8 cellular contexts compared by ENCODE assay signal in genomic region chr11:43738600-43739409, GRCh38. TPM values are rescaled to one million over a fixed set of nuclear protein-coding genes. Genes with fewer than 3 reads are reported as not detected.
DNase-seq lines count a peak whose midpoint lies in the region; ATAC-seq and TF ChIP-seq lines count a peak whose summit lies in the region.

No MANE protein-coding gene starts in this region.

- H3K9ac ChIP-seq in HUES6 (ENCODE audit: low read length), result peak overlapping the region; percentile 12

- H3K36me3 ChIP-seq in HUES6 (ENCODE audit: control insufficient read depth, insufficient read depth, low read length), result peaks cover 28% of the 10 kb centered on the region

- peaks cover 57% of the 10 kb centered on the region for H3K4me1 Mint-ChIP-seq in WTC11

- no peak overlapping the region for H3K27ac ChIP-seq in HUES6 (ENCODE audit: low read depth, low read length)

- H3K27me3 Mint-ChIP-seq in WTC11 (ENCODE audit: low read depth), result no peaks in the 10 kb centered on the region

- H3K27ac Mint-ChIP-seq in WTC11, result peak overlapping the region; percentile 75

- peak overlapping the region; percentile 26 for H3K4me3 Mint-ChIP-seq in WTC11

- H3K9me3 ChIP-seq in HUES6 (ENCODE audit: control insufficient read depth, insufficient read depth, low read depth, low read length), result no peaks in the 10 kb centered on the region

- no peaks in the 10 kb centered on the region for H3K27me3 ChIP-seq in HUES6 (ENCODE audit: control insufficient read depth, insufficient read depth, low read length)

- CTCF ChIA-PET in WTC11 (lab: Charles Lee), result interaction anchor here (0.7 kb wide), 1 partner anchor 10 kb away, joined by 3 read pairs; no protein-coding TSS in a partner anchor

- H3K36me3 Mint-ChIP-seq in WTC11, result peaks cover 18% of the 10 kb centered on the region

- H3K4me1 ChIP-seq in HUES6 (ENCODE audit: control insufficient read depth, insufficient read depth, low read length), result peaks cover 39% of the 10 kb centered on the region

- DNase-seq in AG08396 (ENCODE audit: low spot score), result peak; percentile 61
- DNase-seq in WTC11 (ENCODE audit: low spot score), result no peak
- DNase-seq in iPS-NIHi7 (ENCODE audit: extremely low spot score), result peak; percentile 18

- POLR2A ChIA-PET in WTC11 (lab: Charles Lee), result no interaction called here

- no peak for TF ChIP-seq CTCF in WTC11 (IDR thresholded peaks at IDR 0.05)

- ATAC-seq in WTC11, result peak; percentile 26; the same call in 1 of the 2 replicates
- no peak for ATAC-seq in HG03039 (IDR thresholded peaks at IDR 0.05; ENCODE audit: unreplicated experiment)
- no peak for ATAC-seq in GM19035 (IDR thresholded peaks at IDR 0.05; ENCODE audit: unreplicated experiment)
- no peak for ATAC-seq in HG03342 (IDR thresholded peaks at IDR 0.05; ENCODE audit: unreplicated experiment)
- ATAC-seq in HG03045 (IDR thresholded peaks at IDR 0.05; ENCODE audit: unreplicated experiment), result no peak

- H3K4me3 ChIP-seq in HUES6 (ENCODE audit: low read depth, low read length), result no peak overlapping the region

- H3K9me3 Mint-ChIP-seq in WTC11, result no peaks in the 10 kb centered on the region

TF ChIP-seq in WTC11, 78 proteins besides CTCF, POLR2A, EP300 and RAD21:
- no peak for TF ChIP-seq HMGA2 (CRISPR knock-in tag; IDR thresholded peaks at IDR 0.05)
- TF ChIP-seq, protein P1, sequence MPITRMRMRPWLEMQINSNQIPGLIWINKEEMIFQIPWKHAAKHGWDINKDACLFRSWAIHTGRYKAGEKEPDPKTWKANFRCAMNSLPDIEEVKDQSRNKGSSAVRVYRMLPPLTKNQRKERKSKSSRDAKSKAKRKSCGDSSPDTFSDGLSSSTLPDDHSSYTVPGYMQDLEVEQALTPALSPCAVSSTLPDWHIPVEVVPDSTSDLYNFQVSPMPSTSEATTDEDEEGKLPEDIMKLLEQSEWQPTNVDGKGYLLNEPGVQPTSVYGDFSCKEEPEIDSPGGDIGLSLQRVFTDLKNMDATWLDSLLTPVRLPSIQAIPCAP (CRISPR knock-in tag; IDR thresholded peaks at IDR 0.05), result no peak
- no peak for TF ChIP-seq KAT7 (CRISPR knock-in tag; IDR thresholded peaks at IDR 0.05; ENCODE audit: borderline replicate concordance)
- TF ChIP-seq ZNF281 (CRISPR knock-in tag; IDR thresholded peaks at IDR 0.05), result no peak
- TF ChIP-seq MLX (CRISPR knock-in tag; IDR thresholded peaks at IDR 0.05), result no peak
- no peak for TF ChIP-seq ETV6 (CRISPR knock-in tag; IDR thresholded peaks at IDR 0.05)
- TF ChIP-seq NFE2L1 (CRISPR knock-in tag; IDR thresholded peaks at IDR 0.05), result no peak
- TF ChIP-seq ZNF532 (CRISPR knock-in tag; IDR thresholded peaks at IDR 0.05; ENCODE audit: borderline replicate concordance), result no peak
TF ChIP-seq in WTC11: peak in this region for 0.

RNA-seq across cellular contexts. Expression of gene HSD17B12, which starts 58.3 kb away (rescaled TPM):
- 143 to 149 TPM (median 149 TPM) in 3 replicates for total RNA-seq in WTC11 (2021)
